8 cellular contexts compared by ENCODE assay signal in genomic region chr3:112302881-112303761, GRCh38. TPM values are rescaled to one million over a fixed set of nuclear protein-coding genes. Genes with fewer than 3 reads are reported as not detected.
DNase-seq lines count a peak whose midpoint lies in the region; ATAC-seq and TF ChIP-seq lines count a peak whose summit lies in the region.

No MANE protein-coding gene starts in this region.

- H3K4me3 ChIP-seq in BJ (ENCODE audit: low read depth, low read length): peak overlapping the region; percentile 40
- H3K4me3 ChIP-seq in left lung: peak overlapping the region; percentile 25

- CTCF ChIA-PET in BJ (lab: Yijun Ruan, JAX): interaction anchor here (1.1 to 2.5 kb wide), 2 partner anchors 10 to 16 kb away, joined by 3 to 21 read pairs; partner anchors contain the start of gene SLC9C1

- no peaks in the 10 kb centered on the region for H3K27me3 ChIP-seq in BJ (ENCODE audit: control insufficient read depth, insufficient read depth, low read length)
- no peaks in the 10 kb centered on the region for H3K27me3 ChIP-seq in left lung

- H3K36me3 ChIP-seq in BJ (ENCODE audit: control insufficient read depth, insufficient read depth, low read length): no peaks in the 10 kb centered on the region
- H3K36me3 ChIP-seq in left lung: no peaks in the 10 kb centered on the region

- H3K9me3 ChIP-seq in left lung: no peaks in the 10 kb centered on the region

- POLR2A ChIA-PET in BJ (lab: Charles Lee): interaction anchor here (0.6 kb wide), 1 partner anchor 288 kb away, joined by 4 read pairs; no protein-coding TSS in a partner anchor

- intact Hi-C loops in left lung (cut with DNase I): no loop called here

- H3K4me1 ChIP-seq in left lung: peaks cover 0 to 20% of the 10 kb centered on the region in 2 donors

- ATAC-seq in HG02763 (IDR thresholded peaks at IDR 0.05; ENCODE audit: unreplicated experiment) (peak; percentile 48), left lung (peak; percentile 8), GM21526 (IDR thresholded peaks at IDR 0.05; ENCODE audit: low FRiP score, unreplicated experiment) (no peak)

- no peak overlapping the region for H3K27ac ChIP-seq in left lung

- TF ChIP-seq CTCF in BJ (IDR thresholded peaks at IDR 0.05; ENCODE audit: insufficient read depth, low read depth, low read length) (no peak), left lung (IDR thresholded peaks at IDR 0.05) (no peak)

- no peak for DNase-seq in BJ (ENCODE audit: low read depth)
- peak; percentile 61 for DNase-seq in astrocyte of the hippocampus (ENCODE audit: low read depth, low spot score)
- no peak for DNase-seq in left lung
- DNase-seq in RKO (ENCODE audit: low spot score): no peak
- no peak for DNase-seq in NOMO-1 treated with DMSO at 0.1 percent for 48 hours (lab: John Stamatoyannopoulos, UW; ENCODE audit: unreplicated experiment)
- no peak for DNase-seq in pons (ENCODE audit: low spot score)

RNA-seq across cellular contexts. Expression of gene SLC9C1, which starts 9.1 kb away (rescaled TPM):
- not detected in 2 replicates for polyA plus RNA-seq in BJ (2011; rRNA removed)
- polyA minus RNA-seq in BJ (2011; rRNA and poly(A)+ RNA removed): not detected in 2 replicates
- total RNA-seq in left lung: under 1 TPM in 1 of 2 donors, not detected in 1; 0.20 TPM

RNA-seq across cellular contexts. Expression of gene CD200, which starts 29.8 kb away (rescaled TPM):
- polyA plus RNA-seq in BJ (2011; rRNA removed): 0.10 and 0.12 TPM in 2 replicates
- not detected in 2 replicates for polyA minus RNA-seq in BJ (2011; rRNA and poly(A)+ RNA removed)
- total RNA-seq in left lung: 1 to 10 TPM; 6.6 to 7.9 TPM
